ENCODE assay signal across 12 cellular contexts in genomic region chr9:119639287-119639955, GRCh38.
A peak's percentile ranks its signal among the peaks of the same experiment; 100 is the strongest.
DNase-seq lines count a peak whose midpoint lies in the region; ATAC-seq, FAIRE-seq and TF ChIP-seq lines count a peak whose summit lies in the region.
"Had no signal": no experiment of that assay in that cellular context is flagged by ENCODE, and none has a peak within 500 bp of the region (broad histone marks: within the 10 kb centered on the region; RNA-seq: fewer than 3 reads in every experiment).

No MANE protein-coding gene starts in this region.

- H2BK5ac ChIP-seq in mesendoderm (ENCODE audit: low read length) = no peak overlapping the region

- H3K79me2 ChIP-seq in mesendoderm (ENCODE audit: control insufficient read depth, insufficient read depth, low read length) = no peaks in the 10 kb centered on the region

- no peak overlapping the region for H3K56ac ChIP-seq in mesendoderm (ENCODE audit: low read length)

- H2BK120ac ChIP-seq in mesendoderm (ENCODE audit: low read depth, low read length) = no peak overlapping the region

- H3K9ac ChIP-seq in mesendoderm (ENCODE audit: low read length) = no peak overlapping the region

- H4K8ac ChIP-seq in mesendoderm (ENCODE audit: low read depth, low read length) = no peak overlapping the region

- no peak overlapping the region for H3K4me2 ChIP-seq in mesendoderm (ENCODE audit: low read length)

- H2BK15ac ChIP-seq in mesendoderm (replicated peaks; ENCODE audit: low read depth) = no peak overlapping the region

- H3K36me3 ChIP-seq in bronchial epithelial cell (ENCODE audit: control insufficient read depth, insufficient read depth, low read length) (no peaks in the 10 kb centered on the region), mesendoderm (ENCODE audit: control insufficient read depth, insufficient read depth, low read length) (no peaks in the 10 kb centered on the region)

- DNase-seq in GM03348 (ENCODE audit: low spot score) (peak; percentile 48), NCI-H460 (ENCODE audit: extremely low read depth, low read depth) (peak; percentile 27), bronchial epithelial cell (ENCODE audit: low read depth) (peak; percentile 3), mesendoderm (peak; percentile 42), T-helper 9 cell (no peak), AML-193 (lab: John Stamatoyannopoulos, UW) (no peak)
- DNase-seq: activated CD8-positive, alpha-beta T cell treated with anti-CD3 and anti-CD28 coated beads, Interleukin-2, amount 10 ng/mL, durations not matched to agents 7 days and 5 days; activated effector memory CD4-positive, alpha-beta T cell treated with anti-CD3 and anti-CD28 coated beads, Interleukin-2, amount 50 U/mL, for 16 hours; CD4-positive, alpha-beta T cell had no signal

- H3K4me1 ChIP-seq in mesendoderm (ENCODE audit: control insufficient read depth, low read depth, low read length) = no peaks in the 10 kb centered on the region

- FAIRE-seq in bronchial epithelial cell (lab: Jason Lieb, UNC) = no peak

- TF ChIP-seq CTCF in bronchial epithelial cell (IDR thresholded peaks at IDR 0.05; ENCODE audit: insufficient read depth, low read length, severe bottlenecking) = no peak

- H3K27ac ChIP-seq in mesendoderm (ENCODE audit: low read depth, low read length) = no peak overlapping the region
- H3K27ac ChIP-seq: HL-60 had no signal

- H3K4ac ChIP-seq in mesendoderm (ENCODE audit: low read depth, low read length) = no peak overlapping the region

- ATAC-seq in GM18519 (IDR thresholded peaks at IDR 0.05; ENCODE audit: low FRiP score, unreplicated experiment) (no peak), GM21619 (IDR thresholded peaks at IDR 0.05; ENCODE audit: unreplicated experiment) (no peak)
- ATAC-seq: activated CD8-positive, alpha-beta T cell treated with anti-CD3 and anti-CD28 coated beads, Interleukin-2, amount 10 ng/mL, durations not matched to agents 7 days and 5 days had no signal

- no CpG with 5 or more reads among the region's 12 CpGs for whole genome bisulfite sequencing in mesendoderm (ENCODE audit: extremely low coverage, insufficient coverage, low lambda C conversion rate)

- H3K4me3 ChIP-seq in bronchial epithelial cell (ENCODE audit: low read depth, low read length) (no peak overlapping the region), mesendoderm (ENCODE audit: low read length) (no peak overlapping the region)

- no peaks in the 10 kb centered on the region for H3K79me1 ChIP-seq in mesendoderm (ENCODE audit: low read length)

- no peak overlapping the region for H3K18ac ChIP-seq in mesendoderm (ENCODE audit: low read length)

- no peak overlapping the region for H4K5ac ChIP-seq in mesendoderm (ENCODE audit: low read length)

- no peak overlapping the region for H2AK5ac ChIP-seq in mesendoderm (ENCODE audit: low read length)

- H3K27me3 ChIP-seq in bronchial epithelial cell (ENCODE audit: control insufficient read depth, insufficient read depth, low read length) (no peaks in the 10 kb centered on the region), mesendoderm (ENCODE audit: insufficient read depth, low read length, poor library complexity) (no peaks in the 10 kb centered on the region)

- no peak overlapping the region for H3K23ac ChIP-seq in mesendoderm (ENCODE audit: low read length)

Comparison
In these comparisons a context has a peak if more than half of its experiments do, and no peak if none do; other contexts are left out.
1. DNase-seq: peak in GM03348 (single experiment), NCI-H460 (single experiment), bronchial epithelial cell (single experiment) and mesendoderm (single experiment); none in T-helper 9 cell (single experiment) and AML-193 (0 of 2).